Comparison of ENCODE assay signal across 19 cellular contexts in the genomic region with DNA sequence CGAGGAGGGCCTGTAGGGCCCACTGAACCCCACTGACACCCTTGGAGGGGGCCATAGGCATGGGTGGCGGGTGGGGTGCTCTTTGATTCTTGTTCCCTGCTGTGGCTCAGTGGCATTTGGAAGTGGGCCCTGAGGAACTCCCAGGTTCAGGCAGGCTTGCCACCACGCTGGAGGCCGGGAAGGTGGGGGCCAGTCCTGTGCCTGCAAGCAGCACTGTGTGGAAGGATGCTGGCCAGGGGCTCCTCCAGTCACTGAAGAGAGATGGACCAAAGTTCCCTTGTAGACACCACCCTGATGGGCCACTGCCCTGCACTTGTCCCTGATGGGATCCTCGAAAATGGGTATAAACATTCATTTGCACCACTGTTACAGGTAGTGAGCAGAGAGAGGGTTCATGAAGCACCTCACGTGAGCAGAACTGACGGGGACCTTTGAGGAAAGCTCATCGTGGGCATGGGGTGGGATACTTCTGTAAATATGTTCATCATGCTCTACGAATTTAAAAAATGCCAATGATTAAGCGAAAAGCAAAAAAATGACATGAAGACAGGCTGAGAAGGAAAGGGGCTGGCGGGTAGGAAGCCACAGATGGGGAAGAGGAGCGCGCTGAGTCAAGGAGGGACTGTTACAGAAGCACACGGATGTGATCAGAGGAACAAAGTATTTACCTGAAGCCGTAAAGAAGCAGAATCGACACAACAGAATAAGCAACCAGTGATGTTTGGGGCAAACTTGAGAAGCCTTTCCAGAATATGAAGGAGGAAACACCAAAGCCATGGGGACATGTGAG. TPM values are rescaled to one million over a fixed set of nuclear protein-coding genes. Genes with fewer than 3 reads are reported as not detected.
A peak's percentile ranks its signal among the peaks of the same experiment; 100 is the strongest.
DNase-seq lines count a peak whose midpoint lies in the region; ATAC-seq and TF ChIP-seq lines count a peak whose summit lies in the region.
"Had no signal": no experiment of that assay in that cellular context is flagged by ENCODE, and none has a peak within 500 bp of the region (broad histone marks: within the 10 kb centered on the region; RNA-seq: fewer than 3 reads in every experiment).

No MANE protein-coding gene starts in this region.

- H3K4me3 ChIP-seq in HCT116 (replicated peaks in 1 of 2; ENCODE audit: low read depth in 1 of 2, low read length in 2 of 2): no peak overlapping the region
- no peak overlapping the region for H3K4me3 ChIP-seq in RWPE2 (ENCODE audit: severe bottlenecking)
- no peak overlapping the region for H3K4me3 ChIP-seq in naive thymus-derived CD4-positive, alpha-beta T cell (ENCODE audit: low read length)
- H3K4me3 ChIP-seq in esophagus squamous epithelium: no peak overlapping the region
- H3K4me3 ChIP-seq: heart left ventricle, testis had no signal

- H3K4me1 Mint-ChIP-seq in naive thymus-derived CD4-positive, alpha-beta T cell: peaks cover 23 to 38% (median 28%) of the 10 kb centered on the region in 7 donors

- no peaks in the 10 kb centered on the region for H3K9me3 ChIP-seq in HCT116 (ENCODE audit: control insufficient read depth in 1 of 2, insufficient read depth in 1 of 2, low read depth in 1 of 2, low read length in 2 of 2)
- no peaks in the 10 kb centered on the region for H3K9me3 ChIP-seq in RWPE2 (ENCODE audit: severe bottlenecking)
- no peaks in the 10 kb centered on the region for H3K9me3 ChIP-seq in naive thymus-derived CD4-positive, alpha-beta T cell (ENCODE audit: control insufficient read depth in 2 of 3, low read length in 3 of 3)
- no peaks in the 10 kb centered on the region for H3K9me3 ChIP-seq in esophagus squamous epithelium
- H3K9me3 ChIP-seq: heart left ventricle, testis had no signal

- TF ChIP-seq CTCF in C4-2B (conservative IDR thresholded peaks at IDR 0.05) (no peak), HCT116 (IDR thresholded peaks at IDR 0.05 in 2 of 3, conservative IDR thresholded peaks at IDR 0.05 in 1 of 3; ENCODE audit: borderline replicate concordance in 1 of 3, insufficient read depth in 1 of 3, low read depth in 2 of 3, low read length in 2 of 3) (no peak), RWPE2 (IDR thresholded peaks at IDR 0.05; ENCODE audit: poor library complexity, severe bottlenecking) (no peak), esophagus squamous epithelium (IDR thresholded peaks at IDR 0.05) (no peak)

- H3K27me3 ChIP-seq in HCT116 (ENCODE audit: insufficient read depth, low read length) (no peaks in the 10 kb centered on the region), RWPE2 (ENCODE audit: insufficient read depth, poor library complexity, severe bottlenecking) (no peaks in the 10 kb centered on the region), esophagus squamous epithelium (no peaks in the 10 kb centered on the region)
- no peaks in the 10 kb centered on the region for H3K27me3 ChIP-seq in naive thymus-derived CD4-positive, alpha-beta T cell (ENCODE audit: control insufficient read depth in 2 of 2, insufficient read depth in 2 of 2, low read length in 2 of 2)
- H3K27me3 ChIP-seq: heart left ventricle, testis had no signal

- TF ChIP-seq RAD21 in HCT116 (IDR thresholded peaks at IDR 0.05; ENCODE audit: low read depth): no peak

- H2AFZ ChIP-seq in HCT116 (ENCODE audit: low read depth, low read length, poor library complexity, severe bottlenecking): no peak overlapping the region

- intact Hi-C loops in HCT116 (cut with micrococcal nuclease): no loop called here
- intact Hi-C loops in naive thymus-derived CD4-positive, alpha-beta T cell (cut with micrococcal nuclease): no loop called here
- intact Hi-C loops in esophagus squamous epithelium (cut with DNase I): no loop called here

- no peak for ATAC-seq in HCT116
- ATAC-seq in RWPE2 (ENCODE audit: low read depth): no peak
- peak; percentile 80 for ATAC-seq in naive thymus-derived CD4-positive, alpha-beta T cell
- no peak for ATAC-seq in HG03439 (IDR thresholded peaks at IDR 0.05; ENCODE audit: unreplicated experiment)
- ATAC-seq: heart left ventricle had no signal

- H3K4me1 ChIP-seq in HCT116 (ENCODE audit: control insufficient read depth in 1 of 2, insufficient read depth in 2 of 2, low read length in 2 of 2) (peaks cover 30 to 32% of the 10 kb centered on the region in 2 experiments), RWPE2 (ENCODE audit: insufficient read depth, poor library complexity, severe bottlenecking) (peaks cover 24% of the 10 kb centered on the region), esophagus squamous epithelium (peaks cover 5 to 29% (median 13%) of the 10 kb centered on the region in 3 donors)
- H3K4me1 ChIP-seq in naive thymus-derived CD4-positive, alpha-beta T cell (ENCODE audit: control insufficient read depth in 2 of 2, insufficient read depth in 2 of 2, low read length in 2 of 2): peaks cover 12 to 20% of the 10 kb centered on the region in 2 donors
- H3K4me1 ChIP-seq: testis had no signal

- no peaks in the 10 kb centered on the region for H3K79me2 ChIP-seq in HCT116 (ENCODE audit: insufficient read depth, low read length)

- H3K27ac ChIP-seq in C4-2B: peak overlapping the region; percentile 18; the same call in 1 of the 2 replicates
- peak overlapping the region; percentile 46 for H3K27ac ChIP-seq in HCT116 (ENCODE audit: low read depth, low read length)
- peak overlapping the region; percentile 85 for H3K27ac ChIP-seq in RWPE2 (ENCODE audit: poor library complexity, severe bottlenecking)
- no peak overlapping the region for H3K27ac ChIP-seq in naive thymus-derived CD4-positive, alpha-beta T cell (ENCODE audit: low read depth, low read length)
- no peak overlapping the region for H3K27ac ChIP-seq in esophagus squamous epithelium
- H3K27ac ChIP-seq: heart left ventricle, testis had no signal

- peaks cover 3 to 34% (median 26%) of the 10 kb centered on the region in 5 donors for H3K36me3 Mint-ChIP-seq in naive thymus-derived CD4-positive, alpha-beta T cell

- CTCF ChIA-PET in HCT116 (lab: Charles Lee): no interaction called here
- CTCF ChIA-PET in naive thymus-derived CD4-positive, alpha-beta T cell (lab: Charles Lee): no interaction called here

- H3K9ac ChIP-seq in HCT116 (ENCODE audit: low read length): no peak overlapping the region

- RAD21 ChIA-PET in HCT116 (lab: Charles Lee; ENCODE audit: low non-redundant PET in 1 of 2, low total read pairs in 2 of 2, uncharacterized antibody in 2 of 2, unreplicated experiment in 2 of 2): no interaction called here

- WGBS in esophagus squamous epithelium, 2 donors: 83 to 86% methylated on average over 13 of the region's 16 CpGs

- H4K20me1 ChIP-seq in HCT116 (ENCODE audit: insufficient read depth): no peaks in the 10 kb centered on the region

- no peaks in the 10 kb centered on the region for H3K9me2 ChIP-seq in HCT116 (ENCODE audit: insufficient read depth)

- H3K9me3 Mint-ChIP-seq in naive thymus-derived CD4-positive, alpha-beta T cell: no peaks in the 10 kb centered on the region

- POLR2A ChIA-PET in HCT116 (lab: Charles Lee): no interaction called here
- POLR2A ChIA-PET in naive thymus-derived CD4-positive, alpha-beta T cell (lab: Charles Lee): no interaction called here

- TF ChIP-seq POLR2A in HCT116 (IDR thresholded peaks at IDR 0.05; ENCODE audit: borderline replicate concordance, extremely low read depth, insufficient read depth, insufficient read length) (no peak), esophagus squamous epithelium (IDR thresholded peaks at IDR 0.05) (no peak)

- H3K27ac Mint-ChIP-seq in naive thymus-derived CD4-positive, alpha-beta T cell: peak overlapping the region in 2 of 9 donors; percentile 2 to 80

- H3K36me3 ChIP-seq in HCT116 (ENCODE audit: control insufficient read depth in 1 of 2, insufficient read depth in 2 of 2, low read length in 2 of 2) (no peaks in the 10 kb centered on the region), RWPE2 (ENCODE audit: low read depth) (peaks cover 7% of the 10 kb centered on the region; the same call in 1 of the 2 replicates), esophagus squamous epithelium (peaks cover 0 to 16% (median 0%) of the 10 kb centered on the region in 3 donors)
- H3K36me3 ChIP-seq in naive thymus-derived CD4-positive, alpha-beta T cell (ENCODE audit: control insufficient read depth in 2 of 3, insufficient read depth in 3 of 3, low read length in 3 of 3): no peaks in the 10 kb centered on the region

- H3K4me3 Mint-ChIP-seq in naive thymus-derived CD4-positive, alpha-beta T cell: peak overlapping the region in 1 of 10 donors; percentile 1

- 0 out of 2 replicates have a peak overlapping the region, but pooled peaks have one; percentile 10 for H3K4me2 ChIP-seq in HCT116 (ENCODE audit: low read length)

- BruUV-seq in HCT116 (replicated peaks; lab: Mats Ljungman, UMichigan): no TSS peak

- no peaks in the 10 kb centered on the region for H3K27me3 Mint-ChIP-seq in naive thymus-derived CD4-positive, alpha-beta T cell

- no peak for DNase-seq in HCT116 (ENCODE audit: low read depth, low spot score)
- no peak for DNase-seq in RWPE2 (ENCODE audit: low spot score)
- DNase-seq in naive thymus-derived CD4-positive, alpha-beta T cell: no peak
- DNase-seq in kidney tubule cell (ENCODE audit: low spot score): no peak
- no peak for DNase-seq in esophagus squamous epithelium (lab: John Stamatoyannopoulos, UW)
- no peak for DNase-seq in NCI-H2081 (lab: John Stamatoyannopoulos, UW)
- DNase-seq: activated CD4-positive, alpha-beta T cell treated with anti-CD3 and anti-CD28 coated beads, Interleukin-2, amount 50 U/mL, for 48 hours; activated naive CD4-positive, alpha-beta T cell treated with anti-CD3 and anti-CD28 coated beads, Interleukin-2, amount 50 U/mL, for 16 hours; activated T-cell treated with anti-CD3 and anti-CD28 coated beads, Interleukin-2, amount 50 U/mL, for 1 hour; DND-41; heart left ventricle; Karpas-422; NCI-H1436 treated with DMSO at 0.1 percent for 48 hours; NCI-H82; occipital lobe; SW 1271; testis had no signal

TF ChIP-seq in HCT116, 20 proteins besides CTCF, POLR2A, EP300 and RAD21:
- TF ChIP-seq SIN3A (IDR thresholded peaks at IDR 0.05; ENCODE audit: low read depth): no peak
- TF ChIP-seq, protein P1, sequence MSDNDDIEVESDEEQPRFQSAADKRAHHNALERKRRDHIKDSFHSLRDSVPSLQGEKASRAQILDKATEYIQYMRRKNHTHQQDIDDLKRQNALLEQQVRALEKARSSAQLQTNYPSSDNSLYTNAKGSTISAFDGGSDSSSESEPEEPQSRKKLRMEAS (IDR thresholded peaks at IDR 0.05): no peak

RNA-seq across cellular contexts. Expression of a gene that starts 45.2 kb away (rescaled TPM):
- total RNA-seq in HCT116 (2021; ENCODE audit: unreplicated experiment): 43.1 TPM
- 37.3 and 40.8 TPM in 2 replicates for polyA plus RNA-seq in HCT116 (2012)
- 10 to 100 TPM; 25.0 to 55.2 (median 33.1) TPM for total RNA-seq in naive thymus-derived CD4-positive, alpha-beta T cell
- 10 to 100 TPM; 17.5 to 29.3 TPM for polyA plus RNA-seq in naive thymus-derived CD4-positive, alpha-beta T cell
- total RNA-seq in esophagus squamous epithelium: 10 to 100 TPM in 1 of 4 donors, 1 to 10 TPM in 3; 3.9 to 17.7 (median 8.9) TPM

Comparison
In these comparisons a context has a peak if more than half of its experiments do, and no peak if none do; other contexts are left out.
1. H3K27ac ChIP-seq: peak in C4-2B (single experiment), HCT116 (single experiment) and RWPE2 (single experiment); none in naive thymus-derived CD4-positive, alpha-beta T cell (single experiment) and esophagus squamous epithelium (0 of 4).